Comparison of ENCODE assay signal across 8 cellular contexts in the genomic region with DNA sequence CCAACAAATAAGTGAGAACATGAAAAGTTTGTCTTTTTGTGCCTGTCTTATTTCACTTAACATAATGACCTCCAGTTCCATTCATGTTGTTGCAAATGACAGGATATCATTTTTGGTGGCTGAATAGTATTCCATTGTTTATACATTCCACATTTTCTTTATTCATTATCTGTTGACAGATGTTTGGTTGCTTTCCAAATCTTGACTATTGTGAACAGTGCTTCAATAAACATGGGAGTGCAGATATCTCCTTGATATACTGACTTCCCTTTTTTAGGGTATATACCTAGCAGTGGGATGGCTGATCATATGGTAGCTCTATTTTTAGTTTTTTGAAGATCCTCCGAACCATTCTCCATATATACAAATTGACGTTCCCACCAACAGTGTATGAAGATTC. TPM values are rescaled to one million over a fixed set of nuclear protein-coding genes. Genes with fewer than 3 reads are reported as not detected.
"Had no signal": no experiment of that assay in that cellular context is flagged by ENCODE, and none has a peak within 500 bp of the region (broad histone marks: within the 10 kb centered on the region; RNA-seq: fewer than 3 reads in every experiment).

No MANE protein-coding gene starts in this region.

- ATAC-seq: HepG2 had no signal

- H3K4me3 Mint-ChIP-seq: IgD-negative memory B cell had no signal

- H3K27me3 Mint-ChIP-seq: IgD-negative memory B cell had no signal

- DNase-seq: IMR-90, KBM-7 had no signal

- H3K27ac ChIP-seq: HL-60 had no signal

- FAIRE-seq: HepG2, HTR-8/SVneo had no signal

RNA-seq across cellular contexts. Expression of a gene that starts 19.1 kb away (rescaled TPM):
- total RNA-seq: HepG2, HT-29, HT1080, IMR-90 had no signal
- polyA plus RNA-seq: HepG2, IgD-negative memory B cell, IMR-90 had no signal
